In the genomic region with DNA sequence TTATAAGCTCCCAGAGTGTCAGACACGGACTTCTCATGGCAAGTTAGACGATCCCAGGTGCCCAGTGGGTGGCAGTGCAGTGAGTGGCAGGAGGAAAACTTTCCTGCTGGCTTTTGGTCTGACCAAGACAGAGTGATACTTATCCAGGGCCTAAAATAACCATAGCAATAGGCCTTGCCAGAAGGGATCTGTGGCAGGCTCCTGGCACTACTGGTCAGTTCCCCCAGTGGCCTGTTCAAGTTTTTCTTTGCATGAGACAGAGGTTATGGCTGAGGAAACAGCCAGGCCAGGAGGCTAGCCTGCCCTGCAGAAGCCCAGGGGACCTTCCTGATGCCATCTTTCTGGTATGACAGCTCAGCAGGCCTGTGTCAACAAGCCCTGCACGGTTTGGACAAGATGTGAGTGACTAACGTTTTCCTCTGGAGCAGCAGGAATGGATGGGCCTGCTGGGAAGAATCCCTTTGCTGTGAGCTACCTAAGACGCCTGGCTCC, we compare ENCODE assay signal across 12 cellular contexts. TPM values are rescaled to one million over a fixed set of nuclear protein-coding genes. Genes with fewer than 3 reads are reported as not detected.
DNase-seq lines count a peak whose midpoint lies in the region; ATAC-seq, FAIRE-seq and TF ChIP-seq lines count a peak whose summit lies in the region.
"Had no signal": no experiment of that assay in that cellular context is flagged by ENCODE, and none has a peak within 500 bp of the region (broad histone marks: within the 10 kb centered on the region; RNA-seq: fewer than 3 reads in every experiment).

No MANE protein-coding gene starts in this region.

- CTCF ChIA-PET in SK-N-SH (lab: Yijun Ruan, JAX), result interaction anchor here (0.6 to 16.6 kb wide), 10 partner anchors 9 to 396 kb away, joined by 3 to 295 read pairs (median 4); no protein-coding TSS in a partner anchor
- CTCF ChIA-PET in T-cell (lab: Charles Lee), result interaction anchor here (0.5 to 2.0 kb wide), 3 partner anchors 9 to 20 kb away, joined by 3 to 6 read pairs (median 6); no protein-coding TSS in a partner anchor

- peaks cover 16% of the 10 kb centered on the region for H3F3A ChIP-seq in SK-N-SH (replicated peaks; ENCODE audit: insufficient read depth)

- peak in 1 of 2 experiments; percentile 18; a peak in 1 of 4 replicates for TF ChIP-seq EP300 in SK-N-SH (IDR thresholded peaks at IDR 0.05; ENCODE audit: borderline replicate concordance in 1 of 2, low read depth in 1 of 2, low read length in 1 of 2)

- no peak overlapping the region for H3K27ac Mint-ChIP-seq in T-cell

- H3K27me3 ChIP-seq in SK-N-SH (ENCODE audit: insufficient read depth) (no peaks in the 10 kb centered on the region), left ventricle myocardium inferior (ENCODE audit: low read depth) (no peaks in the 10 kb centered on the region), tibial artery (no peaks in the 10 kb centered on the region)

- no peak overlapping the region for H3K9ac ChIP-seq in SK-N-SH

- H3K36me3 ChIP-seq in SK-N-SH (replicated peaks in 1 of 2; ENCODE audit: control insufficient read depth in 1 of 2, insufficient read depth in 2 of 2, low read length in 1 of 2) (no peaks in the 10 kb centered on the region), left ventricle myocardium inferior (no peaks in the 10 kb centered on the region), tibial artery (no peaks in the 10 kb centered on the region)

- no peaks in the 10 kb centered on the region for H3K27me3 Mint-ChIP-seq in T-cell

- no peak for FAIRE-seq in GM12891 (lab: Jason Lieb, UNC)
- FAIRE-seq: endometrium, GM18507 had no signal

- H3K9me3 ChIP-seq in SK-N-SH (no peaks in the 10 kb centered on the region), left ventricle myocardium inferior (replicated peaks) (no peaks in the 10 kb centered on the region), tibial artery (no peaks in the 10 kb centered on the region)

- 47% methylated on average over 4 of the region's 5 CpGs for WGBS in SK-N-SH (ENCODE audit: low lambda C conversion rate)

- no peak overlapping the region for H3K4me3 ChIP-seq in SK-N-SH (ENCODE audit: low read depth in 2 of 2, low read length in 1 of 2)
- no peak overlapping the region for H3K4me3 ChIP-seq in left ventricle myocardium inferior
- H3K4me3 ChIP-seq in tibial artery, result no peak overlapping the region

- H3K4me1 Mint-ChIP-seq in T-cell, result peaks cover 8 to 18% (median 13%) of the 10 kb centered on the region in 3 donors

- POLR2A ChIA-PET in SK-N-SH (lab: Yijun Ruan, JAX) (no interaction called here), T-cell (lab: Charles Lee) (no interaction called here)

- no peak for TF ChIP-seq RAD21 in SK-N-SH (IDR thresholded peaks at IDR 0.05; ENCODE audit: low read length)

- no peaks in the 10 kb centered on the region for H3K36me3 Mint-ChIP-seq in T-cell

- no peaks in the 10 kb centered on the region for H3K9me2 ChIP-seq in SK-N-SH

- no peaks in the 10 kb centered on the region for H3K9me3 Mint-ChIP-seq in T-cell
- H3K9me3 Mint-ChIP-seq: activated T-cell treated with anti-CD3 and anti-CD28 coated beads, Interleukin-2, amount 50 U/mL, for 4 hours had no signal

- intact Hi-C loops in left ventricle myocardium inferior (cut with micrococcal nuclease), result no loop called here
- intact Hi-C loops in tibial artery (cut with DNase I; ENCODE audit: low total_unique reads), result no loop called here

- H3K4me3 Mint-ChIP-seq in T-cell, result no peak overlapping the region
- H3K4me3 Mint-ChIP-seq: activated T-cell treated with anti-CD3 and anti-CD28 coated beads, Interleukin-2, amount 50 U/mL, for 4 hours had no signal

- H3K4me1 ChIP-seq in SK-N-SH (ENCODE audit: control insufficient read depth in 1 of 2, insufficient read depth in 2 of 2, low read depth in 1 of 2, low read length in 1 of 2), result peaks cover 11 to 12% of the 10 kb centered on the region in 2 experiments; a peak in 3 of 4 replicates
- peaks cover 3% of the 10 kb centered on the region for H3K4me1 ChIP-seq in left ventricle myocardium inferior
- peaks cover 0 to 30% (median 9%) of the 10 kb centered on the region in 4 donors for H3K4me1 ChIP-seq in tibial artery

- H4K20me1 ChIP-seq in SK-N-SH (ENCODE audit: insufficient read depth), result no peaks in the 10 kb centered on the region

- no peak overlapping the region for H2AFZ ChIP-seq in SK-N-SH (ENCODE audit: low read depth)

- peak overlapping the region; percentile 21; the same call in 1 of the 2 replicates for H3K4me2 ChIP-seq in SK-N-SH

- H3K27ac ChIP-seq in SK-N-SH (ENCODE audit: low read depth in 2 of 2, low read length in 1 of 2) (peak overlapping the region; percentile 34 to 76; a peak in 3 of 4 replicates), left ventricle myocardium inferior (replicated peaks) (no peak overlapping the region), tibial artery (peak overlapping the region; percentile 39 to 47)

- no peaks in the 10 kb centered on the region for H3K79me2 ChIP-seq in SK-N-SH (ENCODE audit: insufficient read depth)

- TF ChIP-seq CTCF in SK-N-SH (IDR thresholded peaks at IDR 0.05) (peak; percentile 42), left ventricle myocardium inferior (IDR thresholded peaks at IDR 0.05; ENCODE audit: borderline replicate concordance) (peak; percentile 15), tibial artery (IDR thresholded peaks at IDR 0.05) (peak; percentile 13 to 33)

- no peak for TF ChIP-seq POLR2A in GM12891 (IDR thresholded peaks at IDR 0.05; ENCODE audit: low read depth, low read length)

- DNase-seq in NCI-H345 (lab: John Stamatoyannopoulos, UW) (peak; percentile 44), NCI-H345 treated with DMSO at 0.1 percent for 48 hours (lab: John Stamatoyannopoulos, UW; ENCODE audit: unreplicated experiment) (no peak), SK-N-SH (peak; percentile 31), left ventricle myocardium inferior (no peak), tibial artery (peak; percentile 41 to 73), T-cell (no peak), GM12891 (ENCODE audit: insufficient read length, low spot score) (no peak)
- DNase-seq: activated T-cell treated with anti-CD3 and anti-CD28 coated beads, Interleukin-2, amount 50 U/mL, for 4 hours; Karpas-422 had no signal

- ATAC-seq in HG03432 (IDR thresholded peaks at IDR 0.05; ENCODE audit: unreplicated experiment) (no peak), T-cell (replicated peaks in 1 of 4) (no peak)
- ATAC-seq: activated T-cell treated with anti-CD3 and anti-CD28 coated beads, Interleukin-2, amount 50 U/mL, for 4 hours had no signal

TF ChIP-seq in SK-N-SH, 30 proteins besides CTCF, POLR2A, EP300 and RAD21 (continues in another document):
- TF ChIP-seq, protein P1, sequence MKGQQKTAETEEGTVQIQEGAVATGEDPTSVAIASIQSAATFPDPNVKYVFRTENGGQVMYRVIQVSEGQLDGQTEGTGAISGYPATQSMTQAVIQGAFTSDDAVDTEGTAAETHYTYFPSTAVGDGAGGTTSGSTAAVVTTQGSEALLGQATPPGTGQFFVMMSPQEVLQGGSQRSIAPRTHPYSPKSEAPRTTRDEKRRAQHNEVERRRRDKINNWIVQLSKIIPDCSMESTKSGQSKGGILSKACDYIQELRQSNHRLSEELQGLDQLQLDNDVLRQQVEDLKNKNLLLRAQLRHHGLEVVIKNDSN (IDR thresholded peaks at IDR 0.05; ENCODE audit: borderline replicate concordance, low read depth), result no peak
- TF ChIP-seq EZH2phosphoT487 (IDR thresholded peaks at IDR 0.05; ENCODE audit: borderline replicate concordance, low read depth), result no peak
- no peak for TF ChIP-seq RXRA (IDR thresholded peaks at IDR 0.05; ENCODE audit: borderline replicate concordance, low read depth)
- TF ChIP-seq MXI1 (IDR thresholded peaks at IDR 0.05; ENCODE audit: low read depth, low read length), result no peak
- no peak for TF ChIP-seq TAF1 (IDR thresholded peaks at IDR 0.05; ENCODE audit: borderline replicate concordance, low read depth, low read length)
- no peak for TF ChIP-seq YY1 (IDR thresholded peaks at IDR 0.05; ENCODE audit: low read depth)
- TF ChIP-seq TEAD4 (IDR thresholded peaks at IDR 0.05; ENCODE audit: borderline replicate concordance, insufficient read depth), result no peak
- no peak for TF ChIP-seq RCOR1 (IDR thresholded peaks at IDR 0.05; ENCODE audit: low read length)

TF ChIP-seq in GM12891, 5 proteins besides CTCF, POLR2A, EP300 and RAD21:
- no peak for TF ChIP-seq PAX5 (IDR thresholded peaks at IDR 0.05; ENCODE audit: insufficient read depth, low read length, severe bottlenecking)
- no peak for TF ChIP-seq SPI1 (IDR thresholded peaks at IDR 0.05; ENCODE audit: low read depth, low read length)
- TF ChIP-seq POU2F2 (IDR thresholded peaks at IDR 0.05; ENCODE audit: low read depth, low read length), result no peak
- no peak for TF ChIP-seq TAF1 (IDR thresholded peaks at IDR 0.05; ENCODE audit: low read depth, low read length)
- TF ChIP-seq POLR2AphosphoS5 (IDR thresholded peaks at IDR 0.05; ENCODE audit: low read depth, low read length), result no peak

RNA-seq across cellular contexts. Expression of gene SCG5, which starts 17.9 kb away (rescaled TPM):
- polyA plus RNA-seq in SK-N-SH (2012; rRNA removed), result 10.1 and 11.0 TPM in 2 replicates
- polyA plus RNA-seq in SK-N-SH (2012; cell fraction: cytosol; rRNA removed), result 11.8 and 16.0 TPM in 2 replicates
- 6.9 and 7.4 TPM in 2 replicates for polyA plus RNA-seq in SK-N-SH (2012; cell fraction: nucleus; rRNA removed)
- total RNA-seq in left ventricle myocardium inferior (not detected), T-cell (not detected)
- 0.76 TPM for polyA plus RNA-seq in GM12891 (2012; ENCODE audit: low read depth, missing spikeins)

RNA-seq across cellular contexts. Expression of gene ARHGAP11A, which starts 44.1 kb away (rescaled TPM):
- 4.5 and 4.8 TPM in 2 replicates for polyA plus RNA-seq in SK-N-SH (2012; rRNA removed)
- 7.2 and 8.0 TPM in 2 replicates for polyA plus RNA-seq in SK-N-SH (2012; cell fraction: cytosol; rRNA removed)
- 3.5 and 4.8 TPM in 2 replicates for polyA plus RNA-seq in SK-N-SH (2012; cell fraction: nucleus; rRNA removed)
- total RNA-seq in left ventricle myocardium inferior (2.5 TPM), T-cell (1 to 10 TPM; 4.5 to 6.8 (median 6.2) TPM)
- polyA plus RNA-seq in GM12891 (2012; ENCODE audit: low read depth, missing spikeins), result 16.9 TPM

RNA-seq across cellular contexts. Expression of gene GREM1, which starts 58.4 kb away (rescaled TPM):
- polyA plus RNA-seq in SK-N-SH (2012; rRNA removed), result 23.9 and 46.4 TPM in 2 replicates
- polyA plus RNA-seq in SK-N-SH (2012; cell fraction: cytosol; rRNA removed), result 44.0 and 44.4 TPM in 2 replicates
- polyA plus RNA-seq in SK-N-SH (2012; cell fraction: nucleus; rRNA removed), result 9.8 and 32.2 TPM in 2 replicates
- total RNA-seq in left ventricle myocardium inferior, result 0.49 TPM
- total RNA-seq in T-cell, result 1 to 10 TPM in 1 of 5 donors, under 1 TPM in 2, not detected in 2; 0.60 to 1.0 (median 0.64) TPM
- not detected for polyA plus RNA-seq in GM12891 (2012; ENCODE audit: low read depth, missing spikeins)

Comparison
In these comparisons a context has a peak if more than half of its experiments do, and no peak if none do; other contexts are left out.
1. DNase-seq: peak in NCI-H345 (single experiment), SK-N-SH (single experiment) and tibial artery (2 of 2); none in NCI-H345 treated with DMSO at 0.1 percent for 48 hours (single experiment), left ventricle myocardium inferior (single experiment), T-cell (0 of 34) and GM12891 (single experiment).
2. Peak in every context shown above with its lines, with median percentiles within 50 percentile points of each other: CTCF ChIP-seq.